Comparison of ENCODE assay signal across 8 cellular contexts in genomic region chr12:89494411-89495231, GRCh38. TPM values are rescaled to one million over a fixed set of nuclear protein-coding genes. Genes with fewer than 3 reads are reported as not detected.
A peak's percentile ranks its signal among the peaks of the same experiment; 100 is the strongest.
DNase-seq lines count a peak whose midpoint lies in the region; ATAC-seq and TF ChIP-seq lines count a peak whose summit lies in the region.

No MANE protein-coding gene starts in this region.

- H3K4me3 Mint-ChIP-seq in Calu3 (ENCODE audit: low read depth, unreplicated experiment), result no peak overlapping the region
- no peak overlapping the region for H3K4me3 Mint-ChIP-seq in osteocyte (ENCODE audit: unreplicated experiment)

- H3K4me3 ChIP-seq in WI38 (ENCODE audit: low read depth, low read length) (peak overlapping the region; percentile 18; the same call in 1 of the 2 replicates), esophagus squamous epithelium (no peak overlapping the region)

- ATAC-seq in GM21528 (IDR thresholded peaks at IDR 0.05; ENCODE audit: low FRiP score, unreplicated experiment) (peak; percentile 60), left lobe of liver (no peak)

- H3K9me3 Mint-ChIP-seq in Calu3 (ENCODE audit: low read depth, unreplicated experiment) (no peaks in the 10 kb centered on the region), osteocyte (ENCODE audit: unreplicated experiment) (no peaks in the 10 kb centered on the region)

- H3K36me3 ChIP-seq in esophagus squamous epithelium, result peaks cover 0 to 22% (median 0%) of the 10 kb centered on the region in 3 donors

- H3K27ac Mint-ChIP-seq in Calu3 (ENCODE audit: unreplicated experiment) (peak overlapping the region; percentile 73), osteocyte (ENCODE audit: unreplicated experiment) (no peak overlapping the region)

- H3K4me1 Mint-ChIP-seq in Calu3 (ENCODE audit: low read depth, unreplicated experiment) (peaks cover 57% of the 10 kb centered on the region), osteocyte (ENCODE audit: unreplicated experiment) (no peaks in the 10 kb centered on the region)

- no peak for TF ChIP-seq POLR2A in esophagus squamous epithelium (IDR thresholded peaks at IDR 0.05)

- no TSS peak for BruUV-seq in Calu3 (replicated peaks; lab: Mats Ljungman, UMichigan)

- 63 to 77% methylated on average over 7 to 9 of the region's 9 CpGs for WGBS in esophagus squamous epithelium, 2 donors

- H3K36me3 Mint-ChIP-seq in Calu3 (ENCODE audit: insufficient read depth, unreplicated experiment), result peaks cover 27% of the 10 kb centered on the region
- peaks cover 6% of the 10 kb centered on the region for H3K36me3 Mint-ChIP-seq in osteocyte (ENCODE audit: unreplicated experiment)

- H3K9me3 ChIP-seq in esophagus squamous epithelium, result no peaks in the 10 kb centered on the region

- CTCF ChIA-PET in Calu3 (lab: Charles Lee), result interaction anchor here (0.7 kb wide), 1 partner anchor 30 kb away, joined by 3 read pairs; the partner anchor contains the start of gene GALNT4

- DNase-seq in Calu3, result no peak
- DNase-seq in kidney tubule cell (ENCODE audit: low spot score), result peak; percentile 65
- DNase-seq in left lobe of liver (ENCODE audit: low spot score), result no peak
- DNase-seq in osteocyte (ENCODE audit: extremely low spot score, unreplicated experiment), result no peak
- no peak for DNase-seq in esophagus squamous epithelium (lab: John Stamatoyannopoulos, UW)
- DNase-seq in ecto neural progenitor cell (ENCODE audit: low spot score), result no peak

- intact Hi-C loops in Calu3 (cut with micrococcal nuclease; ENCODE audit: unreplicated experiment), result no loop called here
- intact Hi-C loops in esophagus squamous epithelium (cut with DNase I), result no loop called here

- no peaks in the 10 kb centered on the region for H3K4me1 ChIP-seq in esophagus squamous epithelium

- TF ChIP-seq CTCF in Calu3 (IDR thresholded peaks at IDR 0.05; ENCODE audit: unreplicated experiment) (no peak), WI38 (IDR thresholded peaks at IDR 0.05; ENCODE audit: low read depth, low read length) (no peak), osteocyte (IDR thresholded peaks at IDR 0.05) (no peak), esophagus squamous epithelium (IDR thresholded peaks at IDR 0.05) (no peak)

- no peaks in the 10 kb centered on the region for H3K27me3 ChIP-seq in esophagus squamous epithelium

- no peak overlapping the region for H3K27ac ChIP-seq in esophagus squamous epithelium

- H3K27me3 Mint-ChIP-seq in Calu3 (ENCODE audit: unreplicated experiment) (no peaks in the 10 kb centered on the region), osteocyte (ENCODE audit: unreplicated experiment) (no peaks in the 10 kb centered on the region)

RNA-seq across cellular contexts. Expression of gene GALNT4, which starts 30.0 kb away (rescaled TPM):
- total RNA-seq in Calu3 (2022) (67.0 and 70.9 TPM in 2 replicates), left lobe of liver (2.7 TPM), osteocyte (3.8 and 4.5 TPM in 2 replicates), esophagus squamous epithelium (1 to 10 TPM; 3.9 to 6.8 (median 5.4) TPM)

RNA-seq across cellular contexts. Expression of gene POC1B, which starts 31.2 kb away (rescaled TPM):
- total RNA-seq in Calu3 (2022) (36.2 and 40.3 TPM in 2 replicates), left lobe of liver (6.7 TPM), osteocyte (9.9 and 10.2 TPM in 2 replicates), esophagus squamous epithelium (10 to 100 TPM; 12.9 to 21.4 (median 15.3) TPM)
